21 cellular contexts compared by ENCODE assay signal in the genomic region with DNA sequence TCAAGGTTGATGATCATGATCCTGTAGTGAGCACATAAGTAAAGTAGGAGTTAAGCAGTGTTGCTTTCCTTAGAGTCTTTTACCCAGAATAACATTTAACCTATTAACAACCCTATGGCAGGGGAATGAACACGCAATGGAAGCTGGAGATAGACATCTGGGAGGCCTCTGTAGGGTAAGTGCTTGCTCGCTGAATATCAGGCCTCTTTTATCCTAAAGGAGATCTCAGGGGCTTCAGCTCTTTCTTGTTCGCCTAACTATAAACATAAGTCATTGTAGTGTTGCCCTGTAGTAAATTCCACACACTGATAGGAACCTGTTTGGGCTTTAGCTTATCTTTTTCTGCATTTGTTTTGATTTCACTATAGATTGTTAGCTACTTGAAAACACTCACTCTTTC.
"Had no signal": no experiment of that assay in that cellular context is flagged by ENCODE, and none has a peak within 500 bp of the region (broad histone marks: within the 10 kb centered on the region; RNA-seq: fewer than 3 reads in every experiment).

No MANE protein-coding gene starts in this region.

- H2AFZ ChIP-seq: parathyroid adenoma had no signal

- H3K27me3 ChIP-seq: esophagus muscularis mucosa, foreskin keratinocyte, gastroesophageal sphincter, heart left ventricle, neutrophil, right atrium auricular region, spleen, transverse colon, vagina had no signal

- H3K79me2 ChIP-seq: parathyroid adenoma had no signal

- H3K4me1 ChIP-seq: esophagus muscularis mucosa, gastroesophageal sphincter, heart left ventricle, lower lobe of right lung, parathyroid adenoma, prostate gland, right atrium auricular region, spleen, transverse colon, vagina had no signal

- ATAC-seq: gastroesophageal sphincter; heart left ventricle; left ventricle myocardium superior; lower lobe of right lung; natural killer cell; sciatic nerve; stimulated activated naive B cell treated with anti-CD40 and anti-IgM and Interleukin-4, amounts not matched to agents 10 μg/mL and 1 μg/mL and 100 μg/mL, for 72 hours had no signal

- H3K27ac ChIP-seq: coronary artery, esophagus muscularis mucosa, foreskin keratinocyte, gastroesophageal sphincter, heart left ventricle, lower lobe of right lung, neutrophil, parathyroid adenoma, prostate gland, right atrium auricular region, spleen, transverse colon, vagina had no signal

- H3K9me3 ChIP-seq: esophagus muscularis mucosa, gastroesophageal sphincter, heart left ventricle, lower lobe of right lung, neutrophil, prostate gland, right atrium auricular region, transverse colon, vagina had no signal

- DNase-seq: effector memory CD4-positive, alpha-beta T cell; heart left ventricle; hippocampal formation; left ventricle myocardium superior; lower lobe of right lung; natural killer cell; spleen; stimulated activated naive B cell treated with anti-CD40 and anti-IgM and Interleukin-4, amounts not matched to agents 10 μg/mL and 1 μg/mL and 100 μg/mL, for 72 hours; transverse colon had no signal

- H3K9ac ChIP-seq: parathyroid adenoma had no signal

- H3K36me3 ChIP-seq: esophagus muscularis mucosa, gastroesophageal sphincter, heart left ventricle, lower lobe of right lung, neutrophil, prostate gland, right atrium auricular region, spleen, transverse colon, vagina had no signal

- FAIRE-seq: endothelial cell of umbilical vein, islet of Langerhans had no signal

- H3K4me3 ChIP-seq: coronary artery, esophagus muscularis mucosa, gastroesophageal sphincter, heart left ventricle, lower lobe of right lung, prostate gland, right atrium auricular region, spleen, transverse colon, vagina had no signal
